ENCODE assay signal across 7 cellular contexts in the genomic region with DNA sequence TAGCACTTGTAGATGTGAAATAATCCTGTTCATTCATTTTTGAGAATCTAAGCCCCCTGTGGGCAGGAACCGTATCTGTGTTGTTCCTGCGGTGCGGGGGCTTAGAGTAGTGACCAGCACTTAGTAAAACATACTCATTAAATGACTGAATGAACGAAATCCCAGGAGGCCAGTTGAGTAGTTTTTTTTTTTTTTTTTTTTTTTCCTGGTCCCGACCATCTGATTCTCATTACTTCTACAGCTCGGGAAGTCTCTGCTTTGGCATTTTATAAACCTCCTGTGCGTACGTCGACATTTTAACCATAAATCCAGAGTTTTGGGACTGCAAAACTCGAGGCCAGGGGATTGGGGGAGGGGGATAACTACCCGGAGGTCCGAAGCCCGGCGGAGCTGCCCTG. TPM values are rescaled to one million over a fixed set of nuclear protein-coding genes. Genes with fewer than 3 reads are reported as not detected.
A peak's percentile ranks its signal among the peaks of the same experiment; 100 is the strongest.
DNase-seq lines count a peak whose midpoint lies in the region; ATAC-seq and TF ChIP-seq lines count a peak whose summit lies in the region.

No MANE protein-coding gene starts in this region.

- H3K9me3 ChIP-seq in adrenal gland (replicated peaks in 1 of 3) (no peaks in the 10 kb centered on the region), iPS-18c (ENCODE audit: control insufficient read depth, insufficient read depth, low read length) (no peaks in the 10 kb centered on the region)

- no peaks in the 10 kb centered on the region for H3K27me3 ChIP-seq in adrenal gland

- DNase-seq in HT-29 (ENCODE audit: low spot score) (peak; percentile 36), adrenal gland (no peak), substantia nigra (lab: John Stamatoyannopoulos, UW) (no peak), COR-L47 (lab: John Stamatoyannopoulos, UW) (no peak), hippocampal formation (lab: John Stamatoyannopoulos, UW) (no peak)

- H3K4me3 ChIP-seq in adrenal gland (peak overlapping the region; percentile 47 to 72 (median 66)), iPS-18c (ENCODE audit: insufficient read depth, low read depth, low read length) (peak overlapping the region; percentile 53; the same call in 1 of the 2 replicates)

- no peak for TF ChIP-seq CTCF in adrenal gland (IDR thresholded peaks at IDR 0.05)

- no peaks in the 10 kb centered on the region for H3K36me3 ChIP-seq in adrenal gland (replicated peaks in 1 of 2)

- intact Hi-C loops in adrenal gland (cut with DNase I) = no loop called here

- TF ChIP-seq POLR2A in adrenal gland (IDR thresholded peaks at IDR 0.05) = no peak

- WGBS in adrenal gland, 4 donors = 7 to 15% (median 11%) methylated on average over 10 to 14 of the region's 14 CpGs

- peaks cover 8 to 28% of the 10 kb centered on the region in 2 donors for H3K4me1 ChIP-seq in adrenal gland (replicated peaks in 1 of 2)

- H3K27ac ChIP-seq in adrenal gland (peak overlapping the region; percentile 87 to 100 (median 96)), substantia nigra (ENCODE audit: low read depth, low read length, poor library complexity, severe bottlenecking) (peak overlapping the region; percentile 67)

- no peak for ATAC-seq in GM19467 (IDR thresholded peaks at IDR 0.05; ENCODE audit: unreplicated experiment)

RNA-seq across cellular contexts. Expression of a gene that starts 31.5 kb away (rescaled TPM):
- 35.6 and 46.8 TPM in 2 replicates for total RNA-seq in HT-29 (2014; rRNA removed; shearing (Covaris generic))
- total RNA-seq in adrenal gland = 10 to 100 TPM; 23.8 to 66.1 (median 37.8) TPM
- 10 to 100 TPM; 17.8 to 23.8 (median 18.4) TPM for polyA plus RNA-seq in adrenal gland
